In the genomic region with DNA sequence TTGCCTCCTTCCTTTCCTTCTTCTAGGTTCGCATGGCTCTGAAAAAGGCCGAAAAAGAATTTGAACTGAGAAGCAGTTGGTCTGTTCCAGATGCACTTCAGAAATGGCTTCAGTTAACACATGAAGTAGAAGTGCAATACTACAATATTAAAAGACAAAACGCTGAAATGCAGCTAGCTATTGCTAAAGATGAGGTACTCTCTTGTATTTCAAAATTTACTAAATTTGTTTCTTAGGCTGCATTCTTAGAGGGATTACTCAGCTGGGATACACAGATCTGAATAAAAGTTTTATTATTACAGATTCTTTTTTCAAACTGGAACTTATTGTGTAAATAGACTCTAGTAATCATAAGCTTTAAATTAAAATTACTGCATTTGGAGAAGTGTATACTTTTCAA, we compare ENCODE assay signal across 21 cellular contexts.
DNase-seq lines count a peak whose midpoint lies in the region; ATAC-seq and TF ChIP-seq lines count a peak whose summit lies in the region.
"Had no signal": no experiment of that assay in that cellular context is flagged by ENCODE, and none has a peak within 500 bp of the region (broad histone marks: within the 10 kb centered on the region; RNA-seq: fewer than 3 reads in every experiment).

No MANE protein-coding gene starts in this region.

- no peaks in the 10 kb centered on the region for H3K27me3 Mint-ChIP-seq in GM23338 (ENCODE audit: insufficient read depth, low read depth, poor library complexity)
- H3K27me3 Mint-ChIP-seq in naive thymus-derived CD4-positive, alpha-beta T cell: no peaks in the 10 kb centered on the region
- H3K27me3 Mint-ChIP-seq: activated CD8-positive, alpha-beta memory T cell treated with anti-CD3 and anti-CD28 coated beads, Interleukin-2, amount 10 ng/mL, durations not matched to agents 7 days and 5 days had no signal

- H2AFZ ChIP-seq in GM23338: no peak overlapping the region

- no peaks in the 10 kb centered on the region for H3K9me3 Mint-ChIP-seq in GM23338
- H3K9me3 Mint-ChIP-seq in naive thymus-derived CD4-positive, alpha-beta T cell: no peaks in the 10 kb centered on the region
- H3K9me3 Mint-ChIP-seq: T-helper 1 cell treated with Interleukin-12 subunit alpha and Interleukin-12 subunit beta and Interleukin-4 antibody, amounts not matched to agents 30 μg/mL and 1 μg/mL, for 36 hours had no signal

- H3K9me3 ChIP-seq in naive thymus-derived CD4-positive, alpha-beta T cell (ENCODE audit: control insufficient read depth in 2 of 3, low read length in 3 of 3): no peaks in the 10 kb centered on the region
- H3K9me3 ChIP-seq: right lobe of liver had no signal

- H3K27me3 ChIP-seq in GM23338 (ENCODE audit: insufficient read depth): no peaks in the 10 kb centered on the region
- H3K27me3 ChIP-seq in naive thymus-derived CD4-positive, alpha-beta T cell (ENCODE audit: control insufficient read depth in 2 of 2, insufficient read depth in 2 of 2, low read length in 2 of 2): no peaks in the 10 kb centered on the region
- H3K27me3 ChIP-seq: right lobe of liver had no signal

- H3K4me2 ChIP-seq in GM23338: no peak overlapping the region

- ATAC-seq in GM23338: no peak
- ATAC-seq in naive thymus-derived CD4-positive, alpha-beta T cell: no peak
- ATAC-seq: activated CD4-positive, CD25-positive, alpha-beta regulatory T cell treated with anti-CD3 and anti-CD28 coated beads, Interleukin-2, amount 50 U/mL, for 24 hours; activated CD8-positive, alpha-beta memory T cell treated with anti-CD3 and anti-CD28 coated beads, Interleukin-2, amount 10 ng/mL, durations not matched to agents 7 days and 5 days; K562; right lobe of liver had no signal

- H3K4me3 Mint-ChIP-seq in GM23338: no peak overlapping the region
- H3K4me3 Mint-ChIP-seq in naive thymus-derived CD4-positive, alpha-beta T cell: no peak overlapping the region
- H3K4me3 Mint-ChIP-seq: activated CD8-positive, alpha-beta memory T cell treated with anti-CD3 and anti-CD28 coated beads, Interleukin-2, amount 10 ng/mL, durations not matched to agents 7 days and 5 days; T-helper 1 cell treated with Interleukin-12 subunit alpha and Interleukin-12 subunit beta and Interleukin-4 antibody, amounts not matched to agents 30 μg/mL and 1 μg/mL, for 36 hours had no signal

- no peaks in the 10 kb centered on the region for H3K9me2 ChIP-seq in GM23338 (ENCODE audit: insufficient read depth)

- H3K27ac Mint-ChIP-seq in GM23338: 0 out of 2 replicates have a peak overlapping the region, but pooled peaks have one; percentile 1
- peak overlapping the region in 7 of 9 donors; percentile 41 to 82 (median 71) for H3K27ac Mint-ChIP-seq in naive thymus-derived CD4-positive, alpha-beta T cell
- H3K27ac Mint-ChIP-seq: activated CD8-positive, alpha-beta memory T cell treated with anti-CD3 and anti-CD28 coated beads, Interleukin-2, amount 10 ng/mL, durations not matched to agents 7 days and 5 days; T-helper 1 cell treated with Interleukin-12 subunit alpha and Interleukin-12 subunit beta and Interleukin-4 antibody, amounts not matched to agents 30 μg/mL and 1 μg/mL, for 36 hours had no signal

- H3F3A ChIP-seq in GM23338 (replicated peaks; ENCODE audit: low read depth): no peaks in the 10 kb centered on the region

- H3K4me1 Mint-ChIP-seq in GM23338: peaks cover 16% of the 10 kb centered on the region
- peaks cover 17 to 36% (median 29%) of the 10 kb centered on the region in 7 donors for H3K4me1 Mint-ChIP-seq in naive thymus-derived CD4-positive, alpha-beta T cell

- H3K4me1 ChIP-seq in GM23338 (ENCODE audit: insufficient read depth): peaks cover 15% of the 10 kb centered on the region
- H3K4me1 ChIP-seq in naive thymus-derived CD4-positive, alpha-beta T cell (ENCODE audit: control insufficient read depth in 2 of 2, insufficient read depth in 2 of 2, low read length in 2 of 2): peaks cover 11 to 16% of the 10 kb centered on the region in 2 donors

- H3K4me3 ChIP-seq in AG09309 (ENCODE audit: control insufficient read depth, low read depth, low read length): no peak overlapping the region
- H3K4me3 ChIP-seq in GM23338: no peak overlapping the region
- no peak overlapping the region for H3K4me3 ChIP-seq in choroid plexus epithelial cell (ENCODE audit: low read depth, low read length)
- no peak overlapping the region for H3K4me3 ChIP-seq in naive thymus-derived CD4-positive, alpha-beta T cell (ENCODE audit: low read length)
- H3K4me3 ChIP-seq: K562, right lobe of liver had no signal

- H3K79me2 ChIP-seq in GM23338 (replicated peaks; ENCODE audit: insufficient read depth): no peaks in the 10 kb centered on the region

- no peaks in the 10 kb centered on the region; the same call in 2 of the 3 replicates for H3K36me3 Mint-ChIP-seq in GM23338 (ENCODE audit: low read depth)
- H3K36me3 Mint-ChIP-seq in naive thymus-derived CD4-positive, alpha-beta T cell: peaks cover 0 to 15% (median 5%) of the 10 kb centered on the region in 5 donors

- DNase-seq in AG09309 (ENCODE audit: low read depth): peak; percentile 27
- DNase-seq in GM23338 (ENCODE audit: low spot score): no peak
- peak; percentile 47 for DNase-seq in choroid plexus epithelial cell (ENCODE audit: low read depth)
- DNase-seq in naive thymus-derived CD4-positive, alpha-beta T cell: no peak
- no peak for DNase-seq in NCI-H2029 treated with DMSO at 0.1 percent for 48 hours (lab: John Stamatoyannopoulos, UW)
- no peak for DNase-seq in GM10266 (ENCODE audit: extremely low spot score)
- DNase-seq in activated CD4-positive, alpha-beta T cell treated with anti-CD3 and anti-CD28 coated beads for 1 hour: no peak
- no peak for DNase-seq in C1 segment of cervical spinal cord (lab: John Stamatoyannopoulos, UW)
- DNase-seq: activated CD8-positive, alpha-beta memory T cell treated with anti-CD3 and anti-CD28 coated beads, Interleukin-2, amount 10 ng/mL, durations not matched to agents 7 days and 5 days; activated naive CD4-positive, alpha-beta T cell treated with Interleukin-2 at 50 U/mL for 16 hours; AML-193; DMS 273 treated with DMSO at 0.1 percent for 48 hours; mammary epithelial cell; NCI-H226; NK-92 treated with Interleukin-12 subunit alpha and Interleukin-12 subunit beta, amount 100 ng/mL, for 24 hours; right lobe of liver; stimulated activated CD4-positive, alpha-beta T cell treated with anti-CD3 and anti-CD28 coated beads, Interleukin-2, amount 100 ng/mL, for 48 hours had no signal

- no peaks in the 10 kb centered on the region for H4K20me1 ChIP-seq in GM23338 (replicated peaks; ENCODE audit: insufficient read depth)

- no peak overlapping the region for H3K27ac ChIP-seq in GM23338 (ENCODE audit: low read depth)
- no peak overlapping the region for H3K27ac ChIP-seq in naive thymus-derived CD4-positive, alpha-beta T cell (ENCODE audit: low read depth, low read length)
- H3K27ac ChIP-seq: HL-60, right lobe of liver had no signal

- no peak for TF ChIP-seq CTCF in AG09309 (IDR thresholded peaks at IDR 0.05; ENCODE audit: control insufficient read depth, insufficient read depth, low read depth, low read length, missing control alignments)
- TF ChIP-seq CTCF in GM23338 (conservative IDR thresholded peaks at IDR 0.05; ENCODE audit: low read depth in 2 of 2): no peak
- TF ChIP-seq CTCF in choroid plexus epithelial cell (conservative IDR thresholded peaks at IDR 0.05; ENCODE audit: low read depth, low read length): no peak
- no peak for TF ChIP-seq CTCF in GM10266 (IDR thresholded peaks at IDR 0.05; ENCODE audit: control insufficient read depth, insufficient read depth, low read depth, missing control alignments)

- CTCF ChIA-PET in naive thymus-derived CD4-positive, alpha-beta T cell (lab: Charles Lee): interaction anchor here (0.7 to 1.5 kb wide), 8 partner anchors 22 to 1185 kb away, joined by 3 to 4 read pairs (median 3); no protein-coding TSS in a partner anchor

- intact Hi-C loops in naive thymus-derived CD4-positive, alpha-beta T cell (cut with micrococcal nuclease): loop anchor here (5.0 to 10.0 kb wide), 2 partner anchors 425 to 1153 kb away; a partner anchor contains a TSS

- POLR2A ChIA-PET in naive thymus-derived CD4-positive, alpha-beta T cell (lab: Charles Lee): interaction anchor here (0.6 to 6.5 kb wide), 5 partner anchors 65 to 424 kb away, joined by 3 to 25 read pairs (median 5); a partner anchor contains a TSS

- no peaks in the 10 kb centered on the region for H3K36me3 ChIP-seq in GM23338 (ENCODE audit: insufficient read depth)
- H3K36me3 ChIP-seq in naive thymus-derived CD4-positive, alpha-beta T cell (ENCODE audit: control insufficient read depth in 2 of 3, insufficient read depth in 3 of 3, low read length in 3 of 3): peaks cover 0 to 7% (median 5%) of the 10 kb centered on the region in 3 experiments
- H3K36me3 ChIP-seq: right lobe of liver had no signal

TF ChIP-seq in GM23338, 12 proteins besides CTCF, POLR2A, EP300 and RAD21 (continues in another document):
- no peak for TF ChIP-seq EZH2 (IDR thresholded peaks at IDR 0.05; ENCODE audit: low read depth, unreplicated experiment)
- no peak for TF ChIP-seq EZH2phosphoT487 (IDR thresholded peaks at IDR 0.05; ENCODE audit: unreplicated experiment)
- TF ChIP-seq POLR2AphosphoS5 (IDR thresholded peaks at IDR 0.05; ENCODE audit: low read depth): no peak
- TF ChIP-seq, protein P1, sequence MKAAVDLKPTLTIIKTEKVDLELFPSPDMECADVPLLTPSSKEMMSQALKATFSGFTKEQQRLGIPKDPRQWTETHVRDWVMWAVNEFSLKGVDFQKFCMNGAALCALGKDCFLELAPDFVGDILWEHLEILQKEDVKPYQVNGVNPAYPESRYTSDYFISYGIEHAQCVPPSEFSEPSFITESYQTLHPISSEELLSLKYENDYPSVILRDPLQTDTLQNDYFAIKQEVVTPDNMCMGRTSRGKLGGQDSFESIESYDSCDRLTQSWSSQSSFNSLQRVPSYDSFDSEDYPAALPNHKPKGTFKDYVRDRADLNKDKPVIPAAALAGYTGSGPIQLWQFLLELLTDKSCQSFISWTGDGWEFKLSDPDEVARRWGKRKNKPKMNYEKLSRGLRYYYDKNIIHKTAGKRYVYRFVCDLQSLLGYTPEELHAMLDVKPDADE (IDR thresholded peaks at IDR 0.05): no peak
- TF ChIP-seq CREB1 (CRISPR knock-in tag; IDR thresholded peaks at IDR 0.05; ENCODE audit: low read depth): no peak
- no peak for TF ChIP-seq STAT1 (IDR thresholded peaks at IDR 0.05; ENCODE audit: unreplicated experiment)
- TF ChIP-seq ZNF114 (CRISPR knock-in tag; IDR thresholded peaks at IDR 0.05): no peak
- TF ChIP-seq JUNB (IDR thresholded peaks at IDR 0.05; ENCODE audit: unreplicated experiment): no peak

Comparison
In these comparisons a context has a peak if more than half of its experiments do, and no peak if none do; other contexts are left out.
1. DNase-seq: peak in AG09309 (single experiment) and choroid plexus epithelial cell (single experiment); none in GM23338 (single experiment), naive thymus-derived CD4-positive, alpha-beta T cell (0 of 9), NCI-H2029 treated with DMSO at 0.1 percent for 48 hours (single experiment), GM10266 (single experiment), activated CD4-positive, alpha-beta T cell treated with anti-CD3 and anti-CD28 coated beads for 1 hour (single experiment) and C1 segment of cervical spinal cord (0 of 14).